8 cellular contexts compared by ENCODE assay signal in genomic region chr17:82065193-82065637, GRCh38.
DNase-seq lines count a peak whose midpoint lies in the region; ATAC-seq and TF ChIP-seq lines count a peak whose summit lies in the region.

No MANE protein-coding gene starts in this region.

- peak overlapping the region; percentile 82 for H3K27ac Mint-ChIP-seq in activated T-cell treated with anti-CD3 and anti-CD28 coated beads, Interleukin-2, amount 50 U/mL, for 24 hours

- ATAC-seq in stimulated activated naive CD8-positive, alpha-beta T cell treated with anti-CD3 and anti-CD28 coated beads, Interleukin-15, Interleukin-2, amounts not matched to agents 100 U/mL and 50 U/mL, for 24 hours: peak; percentile 35

- H3K27ac ChIP-seq in angular gyrus (ENCODE audit: low read depth, low read length): peak overlapping the region; percentile 19

- no peak for DNase-seq in activated T-cell treated with anti-CD3 and anti-CD28 coated beads, Interleukin-2, amount 50 U/mL, for 24 hours
- no peak for DNase-seq in activated T-cell treated with anti-CD3 and anti-CD28 coated beads for 4 hours
- peak; percentile 50 for DNase-seq in iris pigment epithelial cell (ENCODE audit: low read depth)
- peak; percentile 37 for DNase-seq in stimulated activated naive CD8-positive, alpha-beta T cell treated with anti-CD3 and anti-CD28 coated beads, Interleukin-15, Interleukin-2, amounts not matched to agents 100 U/mL and 50 U/mL, for 24 hours
- DNase-seq in NK-92 treated with Interleukin-12 subunit alpha and Interleukin-12 subunit beta, amount 100 ng/mL, for 24 hours (lab: John Stamatoyannopoulos, UW): no peak
- no peak for DNase-seq in HCEC 1CT

- no peak for TF ChIP-seq EP300 in Ishikawa (IDR thresholded peaks at IDR 0.05; ENCODE audit: borderline replicate concordance)

- H3K9me3 Mint-ChIP-seq in activated T-cell treated with anti-CD3 and anti-CD28 coated beads, Interleukin-2, amount 50 U/mL, for 24 hours: no peaks in the 10 kb centered on the region

- no peaks in the 10 kb centered on the region for H3K27me3 Mint-ChIP-seq in activated T-cell treated with anti-CD3 and anti-CD28 coated beads, Interleukin-2, amount 50 U/mL, for 24 hours

- no peak for TF ChIP-seq RAD21 in Ishikawa (IDR thresholded peaks at IDR 0.05; ENCODE audit: low read depth)

- H3K36me3 Mint-ChIP-seq in activated T-cell treated with anti-CD3 and anti-CD28 coated beads, Interleukin-2, amount 50 U/mL, for 24 hours (ENCODE audit: low read depth): peaks cover 44% of the 10 kb centered on the region

- H3K4me1 Mint-ChIP-seq in activated T-cell treated with anti-CD3 and anti-CD28 coated beads, Interleukin-2, amount 50 U/mL, for 24 hours (ENCODE audit: low read depth): peaks cover 15% of the 10 kb centered on the region

- H3K4me3 Mint-ChIP-seq in activated T-cell treated with anti-CD3 and anti-CD28 coated beads, Interleukin-2, amount 50 U/mL, for 24 hours: peak overlapping the region; percentile 82

TF ChIP-seq in Ishikawa, 13 proteins besides CTCF, POLR2A, EP300 and RAD21:
- no peak for TF ChIP-seq EGR1 (IDR thresholded peaks at IDR 0.05)
- 0 out of 2 replicates have a peak, but pooled peaks have one; percentile 33 for TF ChIP-seq ZBTB7A (IDR thresholded peaks at IDR 0.05; ENCODE audit: low read depth)
- 0 out of 2 replicates have a peak, but pooled peaks have one; percentile 6 for TF ChIP-seq MAX (IDR thresholded peaks at IDR 0.05)

Comparison
In these comparisons a context has a peak if more than half of its experiments do, and no peak if none do; other contexts are left out.
1. DNase-seq: peak in iris pigment epithelial cell (single experiment) and stimulated activated naive CD8-positive, alpha-beta T cell treated with anti-CD3 and anti-CD28 coated beads, Interleukin-15, Interleukin-2, amounts not matched to agents 100 U/mL and 50 U/mL, for 24 hours (single experiment); none in activated T-cell treated with anti-CD3 and anti-CD28 coated beads, Interleukin-2, amount 50 U/mL, for 24 hours (single experiment), activated T-cell treated with anti-CD3 and anti-CD28 coated beads for 4 hours (single experiment), NK-92 treated with Interleukin-12 subunit alpha and Interleukin-12 subunit beta, amount 100 ng/mL, for 24 hours (single experiment) and HCEC 1CT (single experiment).